13 cellular contexts compared by ENCODE assay signal in the genomic region with DNA sequence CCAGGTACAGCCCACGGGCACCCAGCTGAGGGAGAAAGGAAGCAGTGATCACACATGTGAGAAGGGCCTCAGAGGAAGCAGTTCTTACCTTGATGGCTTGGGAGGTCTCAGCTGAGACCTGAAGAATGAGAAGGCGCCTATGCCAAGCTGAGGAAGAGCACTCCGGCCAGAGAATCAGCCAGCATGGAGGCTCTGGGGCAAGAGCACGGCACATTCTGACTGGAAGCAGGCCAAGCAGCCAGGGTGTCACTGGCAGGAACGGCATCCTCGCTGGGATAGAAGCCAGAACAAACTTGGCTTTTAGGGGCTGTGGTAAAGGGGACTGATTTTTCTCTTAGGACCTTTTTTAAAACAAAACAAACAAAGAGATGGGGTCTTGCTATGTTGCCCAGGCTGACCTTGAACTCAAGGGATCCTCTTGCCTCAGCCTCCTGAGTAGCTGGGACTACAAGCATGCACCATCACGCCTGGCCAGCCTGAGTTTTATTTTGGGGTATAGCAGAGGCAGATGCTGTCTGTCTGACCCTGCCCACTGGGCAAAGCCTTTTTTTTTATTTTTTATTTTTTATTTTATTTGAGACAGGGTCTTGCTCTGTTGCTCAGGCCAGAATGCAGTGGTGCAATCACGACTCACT. TPM values are rescaled to one million over a fixed set of nuclear protein-coding genes. Genes with fewer than 3 reads are reported as not detected.
DNase-seq lines count a peak whose midpoint lies in the region; ATAC-seq, FAIRE-seq and TF ChIP-seq lines count a peak whose summit lies in the region.
"Had no signal": no experiment of that assay in that cellular context is flagged by ENCODE, and none has a peak within 500 bp of the region (broad histone marks: within the 10 kb centered on the region; RNA-seq: fewer than 3 reads in every experiment).

No MANE protein-coding gene starts in this region.

- no peak overlapping the region for H3K27ac Mint-ChIP-seq in T-helper 17 cell

- no peak overlapping the region for H3K4me3 Mint-ChIP-seq in T-helper 17 cell
- H3K4me3 Mint-ChIP-seq: stimulated activated naive CD8-positive, alpha-beta T cell treated with anti-CD3 and anti-CD28 coated beads, Interleukin-15, amount 100 ng/mL, for 72 hours had no signal

- WGBS in H1 (ENCODE audit: extremely low coverage in 1 of 2, insufficient coverage in 1 of 2, insufficient read length in 1 of 2, insufficient replicate concordance in 2 of 2, low coverage in 1 of 2, low lambda C conversion rate in 2 of 2, missing lambda C conversion rate in 1 of 2), 2 experiments = 91% methylated on average over 8 of the region's 8 CpGs; no CpG with 5 or more reads in 1 of the 2 experiments
- WGBS in liver = 62% methylated on average over 8 of the region's 8 CpGs

- H3K9ac ChIP-seq in HUES48 (ENCODE audit: low read depth, low read length) (no peak overlapping the region), H1 (replicated peaks in 1 of 4; ENCODE audit: extremely low read depth in 1 of 4, low read depth in 3 of 4, low read length in 3 of 4) (no peak overlapping the region), liver (ENCODE audit: low read depth in 1 of 2, low read length in 2 of 2) (no peak overlapping the region)

- H2BK120ac ChIP-seq in H1 (replicated peaks; ENCODE audit: low read depth, low read length) = no peak overlapping the region

- no peak for FAIRE-seq in H1 (lab: Jason Lieb, UNC)

- H4K20me1 ChIP-seq in H1 (replicated peaks in 1 of 2; ENCODE audit: control insufficient read depth in 1 of 2, insufficient read depth in 2 of 2, low read length in 2 of 2) = peaks cover 0 to 2% of the 10 kb centered on the region in 2 experiments

- H3K9me3 ChIP-seq in HUES48 (ENCODE audit: control insufficient read depth, insufficient read depth, low read length) = no peaks in the 10 kb centered on the region
- no peaks in the 10 kb centered on the region for H3K9me3 ChIP-seq in H1 (ENCODE audit: insufficient read depth in 2 of 2, low read depth in 1 of 2, low read length in 1 of 2)
- H3K9me3 ChIP-seq in liver (ENCODE audit: control insufficient read depth in 4 of 4, low read length in 3 of 4) = no peaks in the 10 kb centered on the region
- H3K9me3 ChIP-seq in T-helper 17 cell (ENCODE audit: control insufficient read depth, low read length, poor library complexity, severe bottlenecking) = no peaks in the 10 kb centered on the region
- H3K9me3 ChIP-seq: BLaER1 treated with 17β-estradiol and CSF1 and Interleukin-3, amounts not matched to agents 10 nM and 100 nM had no signal

- H3K36me3 ChIP-seq in HUES48 (ENCODE audit: control insufficient read depth, insufficient read depth, low read length) (peaks cover 50% of the 10 kb centered on the region), H1 (ENCODE audit: control insufficient read depth in 2 of 4, insufficient read depth in 4 of 4, low read length in 3 of 4) (peaks cover 8 to 54% (median 33%) of the 10 kb centered on the region in 4 experiments; a peak in 7 of 8 replicates), liver (ENCODE audit: control insufficient read depth in 4 of 4, insufficient read depth in 3 of 4, low read depth in 1 of 4, low read length in 3 of 4) (peaks cover 5 to 32% (median 28%) of the 10 kb centered on the region in 4 donors)

- CTCF ChIA-PET in H1 (lab: Charles Lee; ENCODE audit: partially characterized antibody) = interaction anchor here (0.5 to 5.9 kb wide), 23 partner anchors 9 to 372 kb away, joined by 3 to 22 read pairs (median 4); no protein-coding TSS in a partner anchor

- peak overlapping the region; percentile 75 for H4K91ac ChIP-seq in H1 (replicated peaks; ENCODE audit: insufficient read length, low read length)

- H4K5ac ChIP-seq in H1 (ENCODE audit: insufficient read length, low read depth, low read length) = no peak overlapping the region

- TF ChIP-seq RAD21 in H1 (IDR thresholded peaks at IDR 0.05 in 1 of 2, conservative IDR thresholded peaks at IDR 0.05 in 1 of 2; ENCODE audit: low read depth in 2 of 2, low read length in 2 of 2) (no peak), liver (IDR thresholded peaks at IDR 0.05) (no peak)

- no peaks in the 10 kb centered on the region for H3K27me3 ChIP-seq in HUES48 (ENCODE audit: control insufficient read depth, insufficient read depth, low read length)
- H3K27me3 ChIP-seq in H1 (replicated peaks in 1 of 4; ENCODE audit: control insufficient read depth in 3 of 4, extremely low read depth in 1 of 4, insufficient read depth in 3 of 4, low read length in 3 of 4) = no peaks in the 10 kb centered on the region
- H3K27me3 ChIP-seq in liver (ENCODE audit: control insufficient read depth in 4 of 4, insufficient read depth in 4 of 4, low read length in 3 of 4) = no peaks in the 10 kb centered on the region
- H3K27me3 ChIP-seq: BLaER1 treated with 17β-estradiol and CSF1 and Interleukin-3, amounts not matched to agents 10 nM and 100 nM had no signal

- H2BK15ac ChIP-seq in H1 (ENCODE audit: low read length) = no peak overlapping the region; the same call in 1 of the 2 replicates

- no peaks in the 10 kb centered on the region for H3K79me2 ChIP-seq in H1 (ENCODE audit: control insufficient read depth in 1 of 2, insufficient read depth in 2 of 2, low read length in 2 of 2)

- TF ChIP-seq CTCF in H1 (IDR thresholded peaks at IDR 0.05; ENCODE audit: control extremely low read depth in 1 of 3, insufficient read depth in 1 of 3, low read depth in 1 of 3, low read length in 3 of 3) (no peak), liver (IDR thresholded peaks at IDR 0.05; ENCODE audit: low read depth, low read length, missing input control) (no peak)

- no peak overlapping the region for H3K18ac ChIP-seq in H1 (ENCODE audit: extremely low read depth, low read length)

- H3K4me2 ChIP-seq in H1 (ENCODE audit: insufficient read depth in 1 of 2, low read depth in 2 of 2, low read length in 2 of 2) = no peak overlapping the region
- H3K4me2 ChIP-seq: BLaER1 treated with 17β-estradiol and CSF1 and Interleukin-3, amounts not matched to agents 10 nM and 100 nM had no signal

- DNase-seq in Ammon's horn (ENCODE audit: low spot score) (peak; percentile 40), H1 (ENCODE audit: low read depth in 1 of 2, low spot score in 2 of 2) (no peak), AG08395 (ENCODE audit: low spot score) (no peak), NCI-H1417 treated with DMSO at 0.1 percent for 48 hours (lab: John Stamatoyannopoulos, UW) (no peak), T-helper 17 cell (no peak), activated gamma-delta T cell treated with Interleukin-2 at 50 U/mL for 16 hours (no peak)
- DNase-seq: activated T-cell treated with anti-CD3 and anti-CD28 coated beads, Interleukin-2, amount 50 U/mL, for 1 hour; erythroblast; stimulated activated naive CD8-positive, alpha-beta T cell treated with anti-CD3 and anti-CD28 coated beads, Interleukin-15, amount 100 ng/mL, for 72 hours; SW 1271 had no signal

- ATAC-seq in T-helper 17 cell = no peak
- ATAC-seq: stimulated activated naive CD8-positive, alpha-beta T cell treated with anti-CD3 and anti-CD28 coated beads, Interleukin-15, amount 100 ng/mL, for 72 hours had no signal

- no peak overlapping the region for H2AFZ ChIP-seq in H1 (ENCODE audit: low read length)

- no peaks in the 10 kb centered on the region for H3K4me1 Mint-ChIP-seq in T-helper 17 cell
- H3K4me1 Mint-ChIP-seq: stimulated activated naive CD8-positive, alpha-beta T cell treated with anti-CD3 and anti-CD28 coated beads, Interleukin-15, amount 100 ng/mL, for 72 hours had no signal

- H4K8ac ChIP-seq in H1 (ENCODE audit: extremely low read depth, insufficient read depth, low read length) = 0 out of 2 replicates have a peak overlapping the region, but pooled peaks have one; percentile 4

- no peaks in the 10 kb centered on the region for H3K23me2 ChIP-seq in H1 (ENCODE audit: low read depth, low read length)

- H3K27ac ChIP-seq in HUES48 (ENCODE audit: low read depth, low read length) = peak overlapping the region; percentile 12
- 0 out of 2 replicates have a peak overlapping the region, but pooled peaks have one; percentile 48 for H3K27ac ChIP-seq in H1 (ENCODE audit: low read depth, low read length)
- H3K27ac ChIP-seq in liver (ENCODE audit: low read depth in 1 of 2, low read length in 2 of 2) = peak overlapping the region; percentile 22 to 37
- H3K27ac ChIP-seq: BLaER1 treated with 17β-estradiol and CSF1 and Interleukin-3, amounts not matched to agents 10 nM and 100 nM had no signal

- no peak overlapping the region for H3K56ac ChIP-seq in H1 (replicated peaks; ENCODE audit: insufficient read length, low read depth, low read length)

- H3K4me3 ChIP-seq in HUES48 (ENCODE audit: low read depth, low read length) = no peak overlapping the region
- no peak overlapping the region for H3K4me3 ChIP-seq in H1 (ENCODE audit: extremely low read depth in 1 of 4, insufficient read depth in 2 of 4, low read depth in 3 of 4, low read length in 4 of 4)
- H3K4me3 ChIP-seq in liver (ENCODE audit: low read depth in 1 of 3, low read length in 3 of 3) = no peak overlapping the region
- H3K4me3 ChIP-seq: BLaER1 treated with 17β-estradiol and CSF1 and Interleukin-3, amounts not matched to agents 10 nM and 100 nM had no signal

- TF ChIP-seq EP300 in H1 (IDR thresholded peaks at IDR 0.05; ENCODE audit: borderline replicate concordance in 1 of 2, low read depth in 2 of 2, low read length in 2 of 2) = no peak

- no peak overlapping the region for H2BK5ac ChIP-seq in H1 (ENCODE audit: low read depth, low read length)

- H3K4ac ChIP-seq in H1 (replicated peaks; ENCODE audit: insufficient read length, low read depth, low read length) = peak overlapping the region; percentile 48

- no peaks in the 10 kb centered on the region for H3K27me3 Mint-ChIP-seq in T-helper 17 cell
- H3K27me3 Mint-ChIP-seq: stimulated activated naive CD8-positive, alpha-beta T cell treated with anti-CD3 and anti-CD28 coated beads, Interleukin-15, amount 100 ng/mL, for 72 hours had no signal

- no peak overlapping the region for H2AK5ac ChIP-seq in H1 (ENCODE audit: low read depth, low read length)

- H3K4me1 ChIP-seq in HUES48 (ENCODE audit: control insufficient read depth, insufficient read depth, low read length) (peaks cover 19% of the 10 kb centered on the region), H1 (replicated peaks in 1 of 4; ENCODE audit: control insufficient read depth in 3 of 4, insufficient read depth in 4 of 4, low read length in 3 of 4) (peaks cover 8 to 15% (median 11%) of the 10 kb centered on the region in 4 experiments; a peak in 6 of 7 replicates), liver (ENCODE audit: control insufficient read depth in 4 of 4, insufficient read depth in 4 of 4, low read length in 3 of 4) (peaks cover 0 to 12% (median 8%) of the 10 kb centered on the region in 4 donors)

- TF ChIP-seq POLR2A in H1 (IDR thresholded peaks at IDR 0.05; ENCODE audit: control extremely low read depth in 1 of 2, low read depth in 2 of 2, low read length in 2 of 2) = no peak

- POLR2A ChIA-PET in H1 (lab: Charles Lee; ENCODE audit: partially characterized antibody) = interaction anchor here (0.9 to 4.5 kb wide), 8 partner anchors 8 to 152 kb away, joined by 3 to 15 read pairs (median 4); partner anchors contain the start of genes MROH8 and RPN2

- H3K79me1 ChIP-seq in H1 (ENCODE audit: low read depth, low read length) = no peaks in the 10 kb centered on the region

- H2BK12ac ChIP-seq in H1 (ENCODE audit: low read depth, low read length) = no peak overlapping the region

- H3K23ac ChIP-seq in H1 (ENCODE audit: insufficient read length) = no peak overlapping the region

- no peak overlapping the region for H2BK20ac ChIP-seq in H1 (ENCODE audit: low read length)

- no peak overlapping the region for H3K14ac ChIP-seq in H1 (ENCODE audit: insufficient read length)

- H3K36me3 Mint-ChIP-seq in T-helper 17 cell (ENCODE audit: low read depth) = peaks cover 13% of the 10 kb centered on the region

RNA-seq across cellular contexts. Expression of gene GHRH, which starts 17.6 kb away (rescaled TPM):
- not detected in 2 replicates for total RNA-seq in H1 (2021; fragmentation: NEBNext Ultra II Directional; extraction: Animal tissue kit (Norgen Biotek cat#: 25700))
- polyA plus RNA-seq in H1 (2011; rRNA removed) (not detected in 2 replicates), liver (not detected)
- polyA plus RNA-seq in H1 (2011; cell fraction: cytosol; rRNA removed) = not detected
- not detected for polyA plus RNA-seq in H1 (2011; cell fraction: nucleus; rRNA removed)
- not detected in 4 replicates for polyA plus RNA-seq in H1 (2012, experiment 1 of 2)
- polyA plus RNA-seq in H1 (2012, experiment 2 of 2) = not detected
- not detected for polyA plus RNA-seq in H1 (2013, experiment 1 of 2)
- not detected for polyA plus RNA-seq in H1 (2013, experiment 2 of 2)
- polyA minus RNA-seq in H1 (2011; rRNA and poly(A)+ RNA removed) = not detected in 2 replicates
- not detected for polyA minus RNA-seq in H1 (2011; cell fraction: cytosol; rRNA and poly(A)+ RNA removed)
- polyA minus RNA-seq in H1 (2011; cell fraction: nucleus; rRNA and poly(A)+ RNA removed) = not detected
- total RNA-seq in liver (not detected), T-helper 17 cell (not detected)

RNA-seq across cellular contexts. Expression of gene MANBAL, which starts 45.4 kb away (rescaled TPM):
- 42.8 and 44.4 TPM in 2 replicates for total RNA-seq in H1 (2021; fragmentation: NEBNext Ultra II Directional; extraction: Animal tissue kit (Norgen Biotek cat#: 25700))
- polyA plus RNA-seq in H1 (2011; rRNA removed) (120 and 140 TPM in 2 replicates), liver (10 to 100 TPM; 15.1 to 23.2 TPM)
- 98.6 TPM for polyA plus RNA-seq in H1 (2011; cell fraction: cytosol; rRNA removed)
- 64.4 TPM for polyA plus RNA-seq in H1 (2011; cell fraction: nucleus; rRNA removed)
- 60.6 to 68.4 TPM (median 64.0 TPM) in 4 replicates for polyA plus RNA-seq in H1 (2012, experiment 1 of 2)
- 70.1 TPM for polyA plus RNA-seq in H1 (2012, experiment 2 of 2)
- 48.6 TPM for polyA plus RNA-seq in H1 (2013, experiment 1 of 2)
- polyA plus RNA-seq in H1 (2013, experiment 2 of 2) = 56.1 TPM
- 46.6 and 52.2 TPM in 2 replicates for polyA minus RNA-seq in H1 (2011; rRNA and poly(A)+ RNA removed)
- polyA minus RNA-seq in H1 (2011; cell fraction: cytosol; rRNA and poly(A)+ RNA removed) = 22.8 TPM
- 16.5 TPM for polyA minus RNA-seq in H1 (2011; cell fraction: nucleus; rRNA and poly(A)+ RNA removed)
- total RNA-seq in liver (10 to 100 TPM in 1 of 2 donors, 1 to 10 TPM in 1; 10.0 to 10.8 TPM), T-helper 17 cell (1 to 10 TPM; 3.6 to 4.9 TPM)
